Comparison of ENCODE assay signal across 2 cellular contexts in the genomic region with DNA sequence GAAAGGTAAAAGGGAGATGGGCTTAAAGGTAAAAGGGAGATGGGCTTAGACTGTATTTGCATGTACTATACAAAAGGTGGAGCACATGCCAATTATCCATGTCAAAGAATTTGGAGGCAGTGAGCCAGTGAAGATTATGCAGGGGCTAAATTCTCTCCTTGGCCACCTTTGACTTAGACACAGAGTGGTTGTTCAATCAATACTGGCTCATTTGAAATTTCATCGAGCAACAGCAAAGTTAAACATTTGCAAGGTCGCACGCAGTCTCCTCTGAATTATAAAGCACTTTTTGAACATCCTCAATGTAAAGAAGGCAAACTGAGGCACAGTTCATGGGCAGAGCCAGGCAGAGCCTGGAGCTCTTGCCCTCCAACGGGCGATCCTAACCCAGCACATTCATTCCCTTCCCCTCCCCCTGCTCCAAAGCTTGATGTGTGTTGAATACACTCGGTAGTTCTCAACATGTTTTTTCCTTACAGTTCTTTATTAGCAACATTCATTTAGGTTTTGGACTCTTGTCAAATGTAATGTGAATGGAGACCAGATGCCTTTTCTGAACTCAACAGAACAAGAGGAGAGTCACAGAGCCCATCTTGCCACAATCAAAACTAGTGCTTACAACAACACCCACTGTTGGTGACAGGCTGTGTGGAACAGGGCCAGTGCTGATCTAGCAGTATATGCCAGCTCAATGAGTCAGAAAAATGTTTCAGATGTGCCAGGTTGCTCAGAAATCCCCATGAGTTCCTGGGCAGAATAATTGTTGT.
TF ChIP-seq lines count a peak whose summit lies in the region.

No MANE protein-coding gene starts in this region.

TF ChIP-seq in H1, 55 proteins besides CTCF, POLR2A, EP300 and RAD21 (continued from another document):
- TF ChIP-seq, protein P1, sequence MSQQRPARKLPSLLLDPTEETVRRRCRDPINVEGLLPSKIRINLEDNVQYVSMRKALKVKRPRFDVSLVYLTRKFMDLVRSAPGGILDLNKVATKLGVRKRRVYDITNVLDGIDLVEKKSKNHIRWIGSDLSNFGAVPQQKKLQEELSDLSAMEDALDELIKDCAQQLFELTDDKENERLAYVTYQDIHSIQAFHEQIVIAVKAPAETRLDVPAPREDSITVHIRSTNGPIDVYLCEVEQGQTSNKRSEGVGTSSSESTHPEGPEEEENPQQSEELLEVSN (IDR thresholded peaks at IDR 0.05): no peak
- TF ChIP-seq SP2 (IDR thresholded peaks at IDR 0.05; ENCODE audit: low read length) (no peak), CEBPB (IDR thresholded peaks at IDR 0.05; ENCODE audit: low read depth, low read length) (no peak), CHD7 (IDR thresholded peaks at IDR 0.05; ENCODE audit: insufficient replicate concordance, low read length) (no peak), HDAC6 (IDR thresholded peaks at IDR 0.05; ENCODE audit: low read depth, low read length) (no peak)

TF ChIP-seq in GM23338, 12 proteins besides CTCF, POLR2A, EP300 and RAD21 (continued from another document):
- TF ChIP-seq REST (IDR thresholded peaks at IDR 0.05; ENCODE audit: unreplicated experiment): no peak
- TF ChIP-seq, protein P2, sequence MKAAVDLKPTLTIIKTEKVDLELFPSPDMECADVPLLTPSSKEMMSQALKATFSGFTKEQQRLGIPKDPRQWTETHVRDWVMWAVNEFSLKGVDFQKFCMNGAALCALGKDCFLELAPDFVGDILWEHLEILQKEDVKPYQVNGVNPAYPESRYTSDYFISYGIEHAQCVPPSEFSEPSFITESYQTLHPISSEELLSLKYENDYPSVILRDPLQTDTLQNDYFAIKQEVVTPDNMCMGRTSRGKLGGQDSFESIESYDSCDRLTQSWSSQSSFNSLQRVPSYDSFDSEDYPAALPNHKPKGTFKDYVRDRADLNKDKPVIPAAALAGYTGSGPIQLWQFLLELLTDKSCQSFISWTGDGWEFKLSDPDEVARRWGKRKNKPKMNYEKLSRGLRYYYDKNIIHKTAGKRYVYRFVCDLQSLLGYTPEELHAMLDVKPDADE (IDR thresholded peaks at IDR 0.05): no peak
- no peak for TF ChIP-seq ZNF114 (CRISPR knock-in tag; IDR thresholded peaks at IDR 0.05)
- TF ChIP-seq CREB1 (CRISPR knock-in tag; IDR thresholded peaks at IDR 0.05; ENCODE audit: low read depth): no peak
- TF ChIP-seq, protein P3, sequence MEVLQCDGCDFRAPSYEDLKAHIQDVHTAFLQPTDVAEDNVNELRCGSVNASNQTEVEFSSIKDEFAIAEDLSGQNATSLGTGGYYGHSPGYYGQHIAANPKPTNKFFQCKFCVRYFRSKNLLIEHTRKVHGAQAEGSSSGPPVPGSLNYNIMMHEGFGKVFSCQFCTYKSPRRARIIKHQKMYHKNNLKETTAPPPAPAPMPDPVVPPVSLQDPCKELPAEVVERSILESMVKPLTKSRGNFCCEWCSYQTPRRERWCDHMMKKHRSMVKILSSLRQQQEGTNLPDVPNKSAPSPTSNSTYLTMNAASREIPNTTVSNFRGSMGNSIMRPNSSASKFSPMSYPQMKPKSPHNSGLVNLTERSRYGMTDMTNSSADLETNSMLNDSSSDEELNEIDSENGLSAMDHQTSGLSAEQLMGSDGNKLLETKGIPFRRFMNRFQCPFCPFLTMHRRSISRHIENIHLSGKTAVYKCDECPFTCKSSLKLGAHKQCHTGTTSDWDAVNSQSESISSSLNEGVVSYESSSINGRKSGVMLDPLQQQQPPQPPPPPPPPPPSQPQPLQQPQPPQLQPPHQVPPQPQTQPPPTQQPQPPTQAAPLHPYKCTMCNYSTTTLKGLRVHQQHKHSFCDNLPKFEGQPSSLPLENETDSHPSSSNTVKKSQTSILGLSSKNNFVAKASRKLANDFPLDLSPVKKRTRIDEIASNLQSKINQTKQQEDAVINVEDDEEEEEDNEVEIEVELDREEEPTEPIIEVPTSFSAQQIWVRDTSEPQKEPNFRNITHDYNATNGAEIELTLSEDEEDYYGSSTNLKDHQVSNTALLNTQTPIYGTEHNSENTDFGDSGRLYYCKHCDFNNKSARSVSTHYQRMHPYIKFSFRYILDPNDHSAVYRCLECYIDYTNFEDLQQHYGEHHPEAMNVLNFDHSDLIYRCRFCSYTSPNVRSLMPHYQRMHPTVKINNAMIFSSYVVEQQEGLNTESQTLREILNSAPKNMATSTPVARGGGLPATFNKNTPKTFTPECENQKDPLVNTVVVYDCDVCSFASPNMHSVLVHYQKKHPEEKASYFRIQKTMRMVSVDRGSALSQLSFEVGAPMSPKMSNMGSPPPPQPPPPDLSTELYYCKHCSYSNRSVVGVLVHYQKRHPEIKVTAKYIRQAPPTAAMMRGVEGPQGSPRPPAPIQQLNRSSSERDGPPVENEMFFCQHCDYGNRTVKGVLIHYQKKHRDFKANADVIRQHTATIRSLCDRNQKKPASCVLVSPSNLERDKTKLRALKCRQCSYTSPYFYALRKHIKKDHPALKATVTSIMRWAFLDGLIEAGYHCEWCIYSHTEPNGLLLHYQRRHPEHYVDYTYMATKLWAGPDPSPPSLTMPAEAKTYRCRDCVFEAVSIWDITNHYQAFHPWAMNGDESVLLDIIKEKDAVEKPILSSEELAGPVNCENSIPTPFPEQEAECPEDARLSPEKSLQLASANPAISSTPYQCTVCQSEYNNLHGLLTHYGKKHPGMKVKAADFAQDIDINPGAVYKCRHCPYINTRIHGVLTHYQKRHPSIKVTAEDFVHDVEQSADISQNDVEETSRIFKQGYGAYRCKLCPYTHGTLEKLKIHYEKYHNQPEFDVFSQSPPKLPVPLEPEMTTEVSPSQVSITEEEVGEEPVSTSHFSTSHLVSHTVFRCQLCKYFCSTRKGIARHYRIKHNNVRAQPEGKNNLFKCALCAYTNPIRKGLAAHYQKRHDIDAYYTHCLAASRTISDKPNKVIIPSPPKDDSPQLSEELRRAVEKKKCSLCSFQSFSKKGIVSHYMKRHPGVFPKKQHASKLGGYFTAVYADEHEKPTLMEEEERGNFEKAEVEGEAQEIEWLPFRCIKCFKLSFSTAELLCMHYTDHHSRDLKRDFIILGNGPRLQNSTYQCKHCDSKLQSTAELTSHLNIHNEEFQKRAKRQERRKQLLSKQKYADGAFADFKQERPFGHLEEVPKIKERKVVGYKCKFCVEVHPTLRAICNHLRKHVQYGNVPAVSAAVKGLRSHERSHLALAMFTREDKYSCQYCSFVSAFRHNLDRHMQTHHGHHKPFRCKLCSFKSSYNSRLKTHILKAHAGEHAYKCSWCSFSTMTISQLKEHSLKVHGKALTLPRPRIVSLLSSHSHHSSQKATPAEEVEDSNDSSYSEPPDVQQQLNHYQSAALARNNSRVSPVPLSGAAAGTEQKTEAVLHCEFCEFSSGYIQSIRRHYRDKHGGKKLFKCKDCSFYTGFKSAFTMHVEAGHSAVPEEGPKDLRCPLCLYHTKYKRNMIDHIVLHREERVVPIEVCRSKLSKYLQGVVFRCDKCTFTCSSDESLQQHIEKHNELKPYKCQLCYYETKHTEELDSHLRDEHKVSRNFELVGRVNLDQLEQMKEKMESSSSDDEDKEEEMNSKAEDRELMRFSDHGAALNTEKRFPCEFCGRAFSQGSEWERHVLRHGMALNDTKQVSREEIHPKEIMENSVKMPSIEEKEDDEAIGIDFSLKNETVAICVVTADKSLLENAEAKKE (CRISPR knock-in tag; IDR thresholded peaks at IDR 0.05): no peak
- TF ChIP-seq POLR2AphosphoS5 (IDR thresholded peaks at IDR 0.05; ENCODE audit: low read depth): no peak
- TF ChIP-seq ZNF331 (CRISPR knock-in tag; IDR thresholded peaks at IDR 0.05; ENCODE audit: low read depth): no peak
- no peak for TF ChIP-seq NANOG (IDR thresholded peaks at IDR 0.05; ENCODE audit: borderline replicate concordance)
- no peak for TF ChIP-seq STAT1 (IDR thresholded peaks at IDR 0.05; ENCODE audit: unreplicated experiment)
- no peak for TF ChIP-seq EZH2 (IDR thresholded peaks at IDR 0.05; ENCODE audit: low read depth, unreplicated experiment)
